14 cellular contexts compared by ENCODE assay signal in genomic region chr5:93186031-93186682, GRCh38.
DNase-seq lines count a peak whose midpoint lies in the region; ATAC-seq and TF ChIP-seq lines count a peak whose summit lies in the region.
"Had no signal": no experiment of that assay in that cellular context is flagged by ENCODE, and none has a peak within 500 bp of the region (broad histone marks: within the 10 kb centered on the region; RNA-seq: fewer than 3 reads in every experiment).

No MANE protein-coding gene starts in this region.

- TF ChIP-seq CTCF in choroid plexus epithelial cell (conservative IDR thresholded peaks at IDR 0.05; ENCODE audit: low read depth, low read length) (no peak), left lung (IDR thresholded peaks at IDR 0.05) (no peak), tibial artery (IDR thresholded peaks at IDR 0.05) (no peak)

- H3K4me1 ChIP-seq in left lung (no peaks in the 10 kb centered on the region), tibial artery (peaks cover 0 to 10% (median 0%) of the 10 kb centered on the region in 4 donors)
- H3K4me1 ChIP-seq: colonic mucosa, right lobe of liver had no signal

- intact Hi-C loops in left lung (cut with DNase I) (no loop called here), tibial artery (cut with DNase I; ENCODE audit: low total_unique reads) (no loop called here)

- ATAC-seq in left lung, result peak; percentile 42
- ATAC-seq in HG02588 (IDR thresholded peaks at IDR 0.05; ENCODE audit: unreplicated experiment), result no peak
- no peak for ATAC-seq in GM21447 (IDR thresholded peaks at IDR 0.05; ENCODE audit: unreplicated experiment)
- ATAC-seq: right lobe of liver had no signal

- H3K9me3 ChIP-seq in MG63 (no peaks in the 10 kb centered on the region; the same call in 1 of the 2 replicates), left lung (peaks cover 0 to 5% of the 10 kb centered on the region in 2 donors), tibial artery (no peaks in the 10 kb centered on the region)
- H3K9me3 ChIP-seq: colonic mucosa, right lobe of liver had no signal

- in situ Hi-C loops in Caki2 (cut with HindIII; ENCODE audit: low pct_unique_long_range_greater_than_20kb, low sequenced_read_pairs), result no loop called here

- DNase-seq in Caki2 (ENCODE audit: low read depth) (peak; percentile 27), MG63 (peak; percentile 52), choroid plexus epithelial cell (ENCODE audit: low read depth) (peak; percentile 72), left lung (no peak), NCI-H187 (lab: John Stamatoyannopoulos, UW) (no peak), tibial artery (no peak)
- DNase-seq: activated naive CD4-positive, alpha-beta T cell treated with anti-CD3 and anti-CD28 coated beads for 36 hours; colonic mucosa; NCI-H1417; NCI-H526; right lobe of liver; SHP77 treated with DMSO at 0.1 percent for 48 hours had no signal

- no peak overlapping the region for H3K4me3 ChIP-seq in MG63
- H3K4me3 ChIP-seq in choroid plexus epithelial cell (ENCODE audit: low read depth, low read length), result no peak overlapping the region
- no peak overlapping the region for H3K4me3 ChIP-seq in left lung
- no peak overlapping the region for H3K4me3 ChIP-seq in tibial artery
- H3K4me3 ChIP-seq: colonic mucosa, right lobe of liver had no signal

- H3K27me3 ChIP-seq in MG63 (no peaks in the 10 kb centered on the region), left lung (no peaks in the 10 kb centered on the region), tibial artery (no peaks in the 10 kb centered on the region)
- H3K27me3 ChIP-seq: colonic mucosa, right lobe of liver had no signal

- H3K36me3 ChIP-seq in MG63 (no peaks in the 10 kb centered on the region), left lung (no peaks in the 10 kb centered on the region), tibial artery (no peaks in the 10 kb centered on the region)
- H3K36me3 ChIP-seq: colonic mucosa, right lobe of liver had no signal

- H3K27ac ChIP-seq in left lung (peak overlapping the region; percentile 6 to 58), tibial artery (no peak overlapping the region)
- H3K27ac ChIP-seq: colonic mucosa, right lobe of liver had no signal

Comparison
In these comparisons a context has a peak if more than half of its experiments do, and no peak if none do; other contexts are left out.
1. DNase-seq: peak in Caki2 (single experiment), MG63 (single experiment) and choroid plexus epithelial cell (single experiment); none in left lung (0 of 2), NCI-H187 (0 of 2) and tibial artery (0 of 2).
2. H3K27ac ChIP-seq: peak in left lung (2 of 2); none in tibial artery (0 of 2).